Comparison of ENCODE assay signal across 1 cellular context in genomic region chr10:22087365-22087738, GRCh38.
TF ChIP-seq lines count a peak whose summit lies in the region.

No MANE protein-coding gene starts in this region.

TF ChIP-seq in K562, 482 proteins besides CTCF, POLR2A, EP300 and RAD21 (continued from another document):
- TF ChIP-seq ZNF318 (IDR thresholded peaks at IDR 0.05; ENCODE audit: borderline replicate concordance in 1 of 2, low read depth in 1 of 2) = no peak
- TF ChIP-seq CREBBP (IDR thresholded peaks at IDR 0.05; ENCODE audit: low read depth, low read length) = no peak
- TF ChIP-seq NFIC (IDR thresholded peaks at IDR 0.05) = no peak
TF ChIP-seq in K562: peak in this region for 3.
